In the genomic region with DNA sequence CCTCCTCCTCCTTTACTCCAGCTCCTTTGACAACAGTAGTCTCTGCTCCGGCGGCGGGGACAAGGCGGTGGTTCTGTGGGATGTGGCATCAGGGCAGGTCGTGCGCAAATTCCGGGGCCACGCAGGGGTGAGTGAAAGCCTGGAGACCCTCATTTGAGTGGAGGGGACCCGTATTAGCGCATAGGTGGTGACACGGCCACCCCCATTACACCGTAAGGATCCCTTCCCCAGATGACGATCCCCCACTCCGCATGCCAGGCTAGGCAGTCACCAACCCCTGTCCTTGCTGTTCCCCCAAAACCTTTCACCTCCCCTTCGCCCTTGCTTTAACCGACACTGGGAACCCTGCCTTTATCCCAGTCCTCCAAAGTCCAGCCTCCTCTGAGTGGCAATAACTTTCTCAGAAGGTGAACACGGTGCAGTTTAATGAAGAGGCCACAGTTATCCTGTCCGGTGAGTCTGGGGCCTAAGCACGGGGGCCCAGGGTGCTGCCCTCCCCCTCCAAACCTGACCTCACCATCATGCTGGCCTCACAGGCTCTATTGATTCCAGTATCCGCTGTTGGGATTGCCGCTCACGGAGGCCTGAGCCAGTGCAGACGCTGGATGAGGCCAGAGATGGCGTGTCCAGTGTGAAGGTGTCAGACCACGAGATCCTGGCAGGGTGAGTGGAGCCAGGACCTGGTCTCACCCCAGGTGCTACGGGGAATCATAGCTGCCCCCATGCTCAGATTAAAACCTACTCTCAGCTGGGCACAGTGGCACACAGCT, we compare ENCODE assay signal across 8 cellular contexts. TPM values are rescaled to one million over a fixed set of nuclear protein-coding genes. Genes with fewer than 3 reads are reported as not detected.
DNase-seq lines count a peak whose midpoint lies in the region; ATAC-seq, FAIRE-seq and TF ChIP-seq lines count a peak whose summit lies in the region.

No MANE protein-coding gene starts in this region.

- H3K4me3 ChIP-seq in right cardiac atrium (ENCODE audit: low read length) (peak overlapping the region; percentile 59), skin epidermis (peak overlapping the region; percentile 66 to 93 (median 73))

- H3K36me3 Mint-ChIP-seq in activated CD4-positive, alpha-beta memory T cell treated with anti-CD3 and anti-CD28 coated beads for 36 hours: peaks cover 29% of the 10 kb centered on the region

- H3K9me3 Mint-ChIP-seq in activated CD4-positive, alpha-beta memory T cell treated with anti-CD3 and anti-CD28 coated beads for 36 hours: no peaks in the 10 kb centered on the region

- H3K4me1 ChIP-seq in right cardiac atrium (ENCODE audit: control insufficient read depth, insufficient read depth, low read length): peaks cover 7% of the 10 kb centered on the region

- ATAC-seq in right cardiac atrium: no peak
- ATAC-seq in GM21717 (IDR thresholded peaks at IDR 0.05; ENCODE audit: unreplicated experiment): no peak
- no peak for ATAC-seq in HG03280 (IDR thresholded peaks at IDR 0.05; ENCODE audit: unreplicated experiment)
- ATAC-seq in left colon: no peak

- H3K27me3 Mint-ChIP-seq in activated CD4-positive, alpha-beta memory T cell treated with anti-CD3 and anti-CD28 coated beads for 36 hours: no peaks in the 10 kb centered on the region

- 41% methylated on average over 26 of the region's 26 CpGs for WGBS in right cardiac atrium

- CTCF ChIA-PET in activated CD4-positive, alpha-beta memory T cell treated with anti-CD3 and anti-CD28 coated beads for 36 hours (lab: Charles Lee): interaction anchor here (0.6 to 2.1 kb wide), 4 partner anchors 30 to 126 kb away, joined by 3 to 8 read pairs (median 3); no protein-coding TSS in a partner anchor

- H3K27ac Mint-ChIP-seq in activated CD4-positive, alpha-beta memory T cell treated with anti-CD3 and anti-CD28 coated beads for 36 hours: peak overlapping the region; percentile 97

- POLR2A ChIA-PET in activated CD4-positive, alpha-beta memory T cell treated with anti-CD3 and anti-CD28 coated beads for 36 hours (lab: Charles Lee): no interaction called here

- H3K4me1 Mint-ChIP-seq in activated CD4-positive, alpha-beta memory T cell treated with anti-CD3 and anti-CD28 coated beads for 36 hours (ENCODE audit: low read depth): peaks cover 41% of the 10 kb centered on the region

- no peak overlapping the region for H3K27ac ChIP-seq in right cardiac atrium (ENCODE audit: low read length)
- H3K27ac ChIP-seq in skin epidermis: peak overlapping the region in 20 of 21 experiments; percentile 90 to 99 (median 97)

- FAIRE-seq in H54 (lab: Jason Lieb, UNC): no peak

- TF ChIP-seq POLR2A in H54 (IDR thresholded peaks at IDR 0.05; ENCODE audit: low read depth, low read length): 0 out of 2 replicates have a peak, but pooled peaks have one; percentile 3

- no peak for DNase-seq in H54 (ENCODE audit: insufficient read length, low spot score)
- DNase-seq in activated CD4-positive, alpha-beta memory T cell treated with anti-CD3 and anti-CD28 coated beads for 36 hours: no peak
- DNase-seq in right cardiac atrium: peak in 1 of 3 donors; percentile 58
- no peak for DNase-seq in mucosa of gallbladder (ENCODE audit: low spot score)
- DNase-seq in left colon: no peak

- H3K27me3 ChIP-seq in right cardiac atrium (ENCODE audit: control insufficient read depth, insufficient read depth): no peaks in the 10 kb centered on the region

- H3K9me3 ChIP-seq in right cardiac atrium (ENCODE audit: control insufficient read depth, low read length): no peaks in the 10 kb centered on the region

- intact Hi-C loops in activated CD4-positive, alpha-beta memory T cell treated with anti-CD3 and anti-CD28 coated beads for 36 hours (cut with micrococcal nuclease): loop anchor here (5.0 kb wide), 1 partner anchor 608 kb away; a partner anchor contains a TSS
- intact Hi-C loops in right cardiac atrium (cut with DNase I) (loop anchor here in 1 of 4 donors (10.0 kb wide), 1 partner anchor 174 kb away; no protein-coding TSS in a partner anchor), left colon (cut with DNase I, micrococcal nuclease) (loop anchor here in 1 of 2 donors (10.0 kb wide), 1 partner anchor 106 kb away; no protein-coding TSS in a partner anchor)

- H3K4me3 Mint-ChIP-seq in activated CD4-positive, alpha-beta memory T cell treated with anti-CD3 and anti-CD28 coated beads for 36 hours: peak overlapping the region; percentile 87

RNA-seq across cellular contexts. Expression of a gene that starts 3.7 kb away (rescaled TPM):
- 10 to 100 TPM; 17.1 to 17.8 TPM for total RNA-seq in activated CD4-positive, alpha-beta memory T cell treated with anti-CD3 and anti-CD28 coated beads for 36 hours
- total RNA-seq in right cardiac atrium: 10 to 100 TPM in 1 of 4 donors, 1 to 10 TPM in 3; 6.3 to 10.5 (median 8.1) TPM
- polyA plus RNA-seq in right cardiac atrium: 10.0 TPM
- total RNA-seq in mucosa of gallbladder: 14.5 TPM
- total RNA-seq in left colon: 1 to 10 TPM; 6.6 to 8.3 TPM

RNA-seq across cellular contexts. Expression of a gene that starts 3.8 kb away (rescaled TPM):
- 100 to 1,000 TPM; 123 to 127 TPM for total RNA-seq in activated CD4-positive, alpha-beta memory T cell treated with anti-CD3 and anti-CD28 coated beads for 36 hours
- total RNA-seq in right cardiac atrium (10 to 100 TPM; 32.7 to 52.6 (median 42.1) TPM), mucosa of gallbladder (104 TPM), left colon (100 to 1,000 TPM in 1 of 2 donors, 10 to 100 TPM in 1; 77.9 to 116 TPM)
- polyA plus RNA-seq in right cardiac atrium: 19.8 TPM

RNA-seq across cellular contexts. Expression of a gene that starts 11.3 kb away (rescaled TPM):
- 100 to 1,000 TPM; 126 to 127 TPM for total RNA-seq in activated CD4-positive, alpha-beta memory T cell treated with anti-CD3 and anti-CD28 coated beads for 36 hours
- total RNA-seq in right cardiac atrium: 10 to 100 TPM; 40.8 to 52.0 (median 49.7) TPM
- polyA plus RNA-seq in right cardiac atrium: 49.4 TPM
- 89.0 TPM for total RNA-seq in mucosa of gallbladder
- total RNA-seq in left colon: 10 to 100 TPM; 68.4 to 74.7 TPM

RNA-seq across cellular contexts. Expression of a gene that starts 17.5 kb away (rescaled TPM):
- total RNA-seq in activated CD4-positive, alpha-beta memory T cell treated with anti-CD3 and anti-CD28 coated beads for 36 hours: not detected
- not detected for total RNA-seq in right cardiac atrium
- not detected for polyA plus RNA-seq in right cardiac atrium
- not detected for total RNA-seq in mucosa of gallbladder
- total RNA-seq in left colon: not detected

RNA-seq across cellular contexts. Expression of a gene that starts 26.1 kb away (rescaled TPM):
- total RNA-seq in activated CD4-positive, alpha-beta memory T cell treated with anti-CD3 and anti-CD28 coated beads for 36 hours: 1 to 10 TPM; 6.6 to 7.0 TPM
- total RNA-seq in right cardiac atrium (1 to 10 TPM; 1.2 to 2.0 (median 1.9) TPM), mucosa of gallbladder (8.9 TPM), left colon (1 to 10 TPM; 6.2 to 7.0 TPM)
- polyA plus RNA-seq in right cardiac atrium: 2.1 TPM
